ENCODE assay signal across 8 cellular contexts in the genomic region with DNA sequence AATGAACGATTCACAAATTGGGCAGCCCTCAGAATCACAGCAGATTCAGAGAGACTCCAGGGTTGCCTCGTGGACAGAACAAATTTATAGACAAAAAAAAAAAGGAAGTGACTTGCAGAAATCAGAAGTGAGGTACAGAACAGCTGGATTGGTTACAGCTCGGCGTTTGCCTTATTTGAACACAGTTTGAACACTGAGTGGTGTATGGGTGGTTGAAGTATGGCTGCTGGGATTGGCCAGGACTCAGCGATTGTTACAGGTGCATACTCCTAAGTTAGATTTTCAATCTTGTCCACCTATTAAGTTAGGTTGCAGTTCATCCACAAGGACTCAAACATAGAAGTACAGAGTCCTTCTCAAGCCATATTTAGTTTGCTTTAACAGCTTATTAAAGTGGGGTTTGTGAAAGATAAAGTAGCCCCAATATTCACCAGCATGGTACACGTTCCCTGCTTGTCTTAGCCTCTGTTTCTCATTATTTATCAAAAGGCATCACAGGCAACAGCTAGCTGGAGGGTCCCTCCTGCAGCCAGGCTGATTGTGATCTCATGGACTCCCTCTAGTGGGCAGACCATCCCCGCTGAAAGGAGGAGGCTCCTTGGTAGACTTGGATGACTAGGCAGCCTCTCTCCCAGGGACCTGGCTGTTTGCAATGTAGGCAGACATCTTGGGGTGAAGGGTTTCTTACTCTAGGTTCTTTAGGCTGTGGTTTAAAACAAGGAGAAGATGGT.
A peak's percentile ranks its signal among the peaks of the same experiment; 100 is the strongest.
DNase-seq lines count a peak whose midpoint lies in the region; ATAC-seq and TF ChIP-seq lines count a peak whose summit lies in the region.

No MANE protein-coding gene starts in this region.

- in situ Hi-C loops in astrocyte of the cerebellum (cut with HindIII; ENCODE audit: low sequenced_read_pairs) = no loop called here

- no peaks in the 10 kb centered on the region for H3K27me3 ChIP-seq in HL-60 (ENCODE audit: insufficient read depth, poor library complexity, severe bottlenecking)

- DNase-seq in ELR (ENCODE audit: low read depth) (peak; percentile 79), HL-60 (ENCODE audit: low read depth in 1 of 2, low spot score in 1 of 2) (peak in 1 of 2 experiments; percentile 47), RPMI8226 (peak; percentile 71), astrocyte of the cerebellum (ENCODE audit: low read depth) (peak; percentile 43), iPS-NIHi11 (ENCODE audit: low spot score) (peak; percentile 77), OCI-M2 (lab: John Stamatoyannopoulos, UW; ENCODE audit: unreplicated experiment) (no peak)
- peak; percentile 6 to 29 for DNase-seq in stimulated activated CD4-positive, alpha-beta T cell treated with anti-CD3 and anti-CD28 coated beads, Interleukin-1b, Interleukin-23, amount 100 ng/mL, for 4 hours (ENCODE audit: low read depth in 2 of 2)

- H3K27ac ChIP-seq in HL-60 (replicated peaks) = no peak overlapping the region

- H3K4me3 ChIP-seq in HL-60 (replicated peaks; ENCODE audit: insufficient read depth, low read length) (no peak overlapping the region), astrocyte of the cerebellum (ENCODE audit: low read depth, low read length) (no peak overlapping the region)

- no peak for ATAC-seq in GM21528 (IDR thresholded peaks at IDR 0.05; ENCODE audit: low FRiP score, unreplicated experiment)

- peak; percentile 61 for TF ChIP-seq CTCF in HL-60 (IDR thresholded peaks at IDR 0.05; ENCODE audit: insufficient read depth, low read length)
- peak; percentile 87 for TF ChIP-seq CTCF in astrocyte of the cerebellum (IDR thresholded peaks at IDR 0.05; ENCODE audit: low read depth, low read length, missing control alignments)
